17 cellular contexts compared by ENCODE assay signal in the genomic region with DNA sequence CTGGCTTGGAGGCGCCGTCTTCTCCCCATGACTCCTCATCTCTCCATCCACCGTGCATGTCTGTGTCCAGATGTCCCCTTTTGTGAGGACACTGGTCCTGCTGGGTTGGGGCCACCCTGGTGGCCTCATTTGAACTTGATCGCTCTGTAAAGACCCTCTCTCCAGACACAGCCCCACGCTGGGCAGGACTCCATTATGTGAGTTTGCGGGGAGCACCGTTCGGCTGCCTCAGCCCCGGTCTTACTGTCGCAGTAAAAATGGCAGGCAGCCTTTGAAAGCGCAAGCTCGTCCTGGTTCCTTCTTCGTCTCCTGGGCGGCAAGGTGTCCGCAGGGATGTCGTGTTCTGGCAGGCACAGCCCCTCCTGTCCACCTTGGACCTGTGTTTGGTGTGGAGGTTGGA.
"Had no signal": no experiment of that assay in that cellular context is flagged by ENCODE, and none has a peak within 500 bp of the region (broad histone marks: within the 10 kb centered on the region; RNA-seq: fewer than 3 reads in every experiment).

No MANE protein-coding gene starts in this region.

- ATAC-seq: activated CD8-positive, alpha-beta memory T cell treated with anti-CD3 and anti-CD28 coated beads, Interleukin-2, amount 10 ng/mL, durations not matched to agents 7 days and 5 days; foreskin keratinocyte; naive thymus-derived CD8-positive, alpha-beta T cell had no signal

- H3K79me2 ChIP-seq: parathyroid adenoma had no signal

- H3K27ac Mint-ChIP-seq: activated CD4-positive, alpha-beta memory T cell treated with anti-CD3 and anti-CD28 coated beads, Interleukin-2, amount 10 ng/mL, durations not matched to agents 7 days and 5 days; activated CD8-positive, alpha-beta memory T cell treated with anti-CD3 and anti-CD28 coated beads, Interleukin-2, amount 10 ng/mL, durations not matched to agents 7 days and 5 days; activated naive CD8-positive, alpha-beta T cell treated with anti-CD3 and anti-CD28 coated beads, Interleukin-2, amount 10 ng/mL, durations not matched to agents 7 days and 5 days; endodermal cell had no signal

- H3K9me3 ChIP-seq: colonic mucosa, thoracic aorta, upper lobe of left lung had no signal

- H2AFZ ChIP-seq: parathyroid adenoma had no signal

- H3K27me3 Mint-ChIP-seq: activated CD4-positive, alpha-beta memory T cell treated with anti-CD3 and anti-CD28 coated beads, Interleukin-2, amount 10 ng/mL, durations not matched to agents 7 days and 5 days; activated CD8-positive, alpha-beta memory T cell treated with anti-CD3 and anti-CD28 coated beads, Interleukin-2, amount 10 ng/mL, durations not matched to agents 7 days and 5 days; activated naive CD8-positive, alpha-beta T cell treated with anti-CD3 and anti-CD28 coated beads, Interleukin-2, amount 10 ng/mL, durations not matched to agents 7 days and 5 days; naive thymus-derived CD8-positive, alpha-beta T cell had no signal

- H3K4me1 Mint-ChIP-seq: activated CD4-positive, alpha-beta memory T cell treated with anti-CD3 and anti-CD28 coated beads, Interleukin-2, amount 10 ng/mL, durations not matched to agents 7 days and 5 days; activated CD8-positive, alpha-beta memory T cell treated with anti-CD3 and anti-CD28 coated beads, Interleukin-2, amount 10 ng/mL, durations not matched to agents 7 days and 5 days; brain had no signal

- H3K9ac ChIP-seq: parathyroid adenoma had no signal

- DNase-seq: activated CD4-positive, alpha-beta memory T cell treated with anti-CD3 and anti-CD28 coated beads, Interleukin-2, amount 10 ng/mL, durations not matched to agents 7 days and 5 days; activated CD4-positive, alpha-beta T cell treated with anti-CD3 and anti-CD28 coated beads for 4 hours; activated CD8-positive, alpha-beta memory T cell treated with anti-CD3 and anti-CD28 coated beads, Interleukin-2, amount 10 ng/mL, durations not matched to agents 7 days and 5 days; activated naive CD8-positive, alpha-beta T cell treated with anti-CD3 and anti-CD28 coated beads, Interleukin-2, amount 10 ng/mL, durations not matched to agents 7 days and 5 days; central memory CD4-positive, alpha-beta T cell; colonic mucosa; endodermal cell; foreskin keratinocyte; mesendoderm; naive thymus-derived CD8-positive, alpha-beta T cell; stimulated activated CD4-positive, alpha-beta T cell treated with anti-CD3 and anti-CD28 coated beads, Interleukin-15, amount 100 ng/mL, for 24 hours; stimulated activated CD4-positive, alpha-beta T cell treated with anti-CD3 and anti-CD28 coated beads, Interleukin-2, amount 100 ng/mL, for 48 hours; SW 1271 had no signal

- H3K4me1 ChIP-seq: colonic mucosa, foreskin keratinocyte, parathyroid adenoma had no signal

- H3K4me3 ChIP-seq: colonic mucosa, thoracic aorta, upper lobe of left lung had no signal

- H3K27me3 ChIP-seq: colonic mucosa, foreskin keratinocyte, upper lobe of left lung had no signal

- H3K36me3 ChIP-seq: colonic mucosa had no signal

- H3K4me3 Mint-ChIP-seq: activated CD4-positive, alpha-beta memory T cell treated with anti-CD3 and anti-CD28 coated beads, Interleukin-2, amount 10 ng/mL, durations not matched to agents 7 days and 5 days; activated CD8-positive, alpha-beta memory T cell treated with anti-CD3 and anti-CD28 coated beads, Interleukin-2, amount 10 ng/mL, durations not matched to agents 7 days and 5 days; activated naive CD8-positive, alpha-beta T cell treated with anti-CD3 and anti-CD28 coated beads, Interleukin-2, amount 10 ng/mL, durations not matched to agents 7 days and 5 days; brain; endodermal cell; naive thymus-derived CD8-positive, alpha-beta T cell had no signal

- H3K27ac ChIP-seq: colonic mucosa, foreskin keratinocyte, parathyroid adenoma, thoracic aorta, upper lobe of left lung had no signal

- H3K9me3 Mint-ChIP-seq: activated CD4-positive, alpha-beta memory T cell treated with anti-CD3 and anti-CD28 coated beads, Interleukin-2, amount 10 ng/mL, durations not matched to agents 7 days and 5 days; activated naive CD8-positive, alpha-beta T cell treated with anti-CD3 and anti-CD28 coated beads, Interleukin-2, amount 10 ng/mL, durations not matched to agents 7 days and 5 days; endodermal cell; naive thymus-derived CD8-positive, alpha-beta T cell had no signal
